Comparison of ENCODE assay signal across 8 cellular contexts in the genomic region with DNA sequence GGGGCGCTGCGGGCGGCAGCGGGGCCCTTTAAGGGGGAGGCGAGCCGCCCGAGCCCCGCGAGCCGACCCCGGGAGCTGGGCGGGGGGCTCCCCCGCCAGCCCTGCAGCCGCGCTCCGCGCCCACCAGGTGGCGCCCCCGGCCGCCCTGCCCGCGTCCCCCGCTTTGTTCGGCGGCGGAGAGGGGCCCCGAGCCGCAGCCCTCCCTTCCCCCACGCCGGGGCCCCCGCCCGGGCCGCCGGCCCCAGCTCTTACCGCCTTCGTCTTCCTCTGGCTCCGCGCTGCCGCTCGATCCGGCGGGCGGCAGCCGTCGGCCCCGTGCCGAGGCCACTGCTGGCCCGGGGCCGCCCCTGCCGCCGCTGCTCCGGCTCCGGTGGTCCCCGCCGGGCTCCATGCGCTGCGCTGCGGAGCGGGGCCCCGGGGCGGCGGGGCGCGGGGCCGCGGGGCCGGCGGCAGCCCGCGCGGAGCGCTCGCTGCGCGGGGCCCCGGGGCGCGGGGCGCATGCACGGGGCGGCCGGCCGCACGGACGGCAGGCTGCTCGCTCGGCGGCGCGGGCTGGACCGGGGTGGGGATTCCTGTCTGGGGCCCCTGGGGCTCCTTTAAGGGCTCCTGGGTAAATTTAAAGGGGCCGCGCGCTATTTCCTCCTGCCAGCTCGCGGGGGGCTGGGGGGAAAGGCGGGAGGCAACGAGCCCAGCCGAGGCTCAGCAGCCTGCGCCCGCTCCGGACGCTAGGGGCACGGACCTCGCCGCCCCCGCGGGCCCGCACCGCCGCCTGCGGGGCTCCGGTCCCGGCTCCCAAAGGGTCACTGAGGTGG. TPM values are rescaled to one million over a fixed set of nuclear protein-coding genes. Genes with fewer than 3 reads are reported as not detected.
DNase-seq lines count a peak whose midpoint lies in the region; ATAC-seq and TF ChIP-seq lines count a peak whose summit lies in the region.

A gene (minus strand): TSS at position 544 of the 812 bp plus-strand sequence. CDS start 153 bp downstream, at position 391.

- under 1% methylated on average over 114 of the region's 114 CpGs for WGBS in HUES64

- peak; percentile 58 for ATAC-seq in GM19328 (IDR thresholded peaks at IDR 0.05; ENCODE audit: unreplicated experiment)
- peak; percentile 57 for ATAC-seq in activated naive CD8-positive, alpha-beta T cell treated with anti-CD3 and anti-CD28 coated beads, Interleukin-2, amount 10 ng/mL, durations not matched to agents 7 days and 5 days (ENCODE audit: low read depth)
- ATAC-seq in Right ventricle myocardium superior (ENCODE audit: poor library complexity) = peak; percentile 50

- no peak for TF ChIP-seq CTCF in parathyroid adenoma (IDR thresholded peaks at IDR 0.05)
- TF ChIP-seq CTCF in uterus (IDR thresholded peaks at IDR 0.05) = peak; percentile 17 to 94 (median 91)

- H2AFZ ChIP-seq in parathyroid adenoma = peak within 1 kb of the TSS; percentile 85

- H3K79me2 ChIP-seq in parathyroid adenoma = no peaks in the 10 kb centered on the region

- H3K9me3 ChIP-seq in HUES64 (ENCODE audit: insufficient read depth, low read depth, low read length) = no peaks in the 10 kb centered on the region
- no peaks in the 10 kb centered on the region for H3K9me3 ChIP-seq in parathyroid adenoma (ENCODE audit: control insufficient read depth, low read length)
- no peaks in the 10 kb centered on the region for H3K9me3 ChIP-seq in uterus

- peak within 1 kb of the TSS; percentile 86 for H3K27ac ChIP-seq in HUES64 (ENCODE audit: low read depth, low read length)
- H3K27ac ChIP-seq in parathyroid adenoma = no peak within 1 kb of the TSS
- H3K27ac ChIP-seq in uterus = peak within 1 kb of the TSS; percentile 96

- H3K9ac ChIP-seq in HUES64 (ENCODE audit: low read depth, low read length) (peak within 1 kb of the TSS; percentile 91), parathyroid adenoma (no peak within 1 kb of the TSS)

- no peaks in the 10 kb centered on the region for H3K9me3 Mint-ChIP-seq in activated naive CD8-positive, alpha-beta T cell treated with anti-CD3 and anti-CD28 coated beads, Interleukin-2, amount 10 ng/mL, durations not matched to agents 7 days and 5 days

- H3K4me3 Mint-ChIP-seq in activated naive CD8-positive, alpha-beta T cell treated with anti-CD3 and anti-CD28 coated beads, Interleukin-2, amount 10 ng/mL, durations not matched to agents 7 days and 5 days = peak within 1 kb of the TSS; percentile 80

- H3K27ac Mint-ChIP-seq in activated naive CD8-positive, alpha-beta T cell treated with anti-CD3 and anti-CD28 coated beads, Interleukin-2, amount 10 ng/mL, durations not matched to agents 7 days and 5 days = peak within 1 kb of the TSS; percentile 87

- H3K27me3 ChIP-seq in HUES64 (ENCODE audit: insufficient read depth, low read length) (peaks cover 23% of the 10 kb centered on the region), parathyroid adenoma (ENCODE audit: control insufficient read depth, insufficient read depth, low read length) (no peaks in the 10 kb centered on the region), uterus (no peaks in the 10 kb centered on the region)

- H3K36me3 ChIP-seq in HUES64 (ENCODE audit: insufficient read depth, low read length) (peaks cover 4% of the 10 kb centered on the region; the same call in 1 of the 2 replicates), parathyroid adenoma (ENCODE audit: control insufficient read depth, insufficient read depth, low read length) (no peaks in the 10 kb centered on the region), uterus (no peaks in the 10 kb centered on the region)

- DNase-seq in Ammon's horn (ENCODE audit: low spot score) (peak; percentile 43), SK-N-DZ (ENCODE audit: low spot score) (peak; percentile 76), Right ventricle myocardium superior (peak; percentile 80), uterus (peak; percentile 72 to 75)
- peak; percentile 85 for DNase-seq in activated naive CD8-positive, alpha-beta T cell treated with anti-CD3 and anti-CD28 coated beads, Interleukin-2, amount 10 ng/mL, durations not matched to agents 7 days and 5 days

- no peaks in the 10 kb centered on the region for H3K36me3 Mint-ChIP-seq in activated naive CD8-positive, alpha-beta T cell treated with anti-CD3 and anti-CD28 coated beads, Interleukin-2, amount 10 ng/mL, durations not matched to agents 7 days and 5 days

- H3K4me1 Mint-ChIP-seq in activated naive CD8-positive, alpha-beta T cell treated with anti-CD3 and anti-CD28 coated beads, Interleukin-2, amount 10 ng/mL, durations not matched to agents 7 days and 5 days = peaks cover 5% of the 10 kb centered on the region

- H3K27me3 Mint-ChIP-seq in activated naive CD8-positive, alpha-beta T cell treated with anti-CD3 and anti-CD28 coated beads, Interleukin-2, amount 10 ng/mL, durations not matched to agents 7 days and 5 days = peaks cover 27% of the 10 kb centered on the region

- POLR2A ChIA-PET in activated naive CD8-positive, alpha-beta T cell treated with anti-CD3 and anti-CD28 coated beads, Interleukin-2, amount 10 ng/mL, durations not matched to agents 7 days and 5 days (lab: Charles Lee) = interaction anchor here (1.0 to 1.2 kb wide), 4 partner anchors 46 to 178 kb away, joined by 3 to 4 read pairs (median 4); a partner anchor contains a TSS

- H3K4me1 ChIP-seq in HUES64 (ENCODE audit: insufficient read depth, low read length) = peaks cover 39% of the 10 kb centered on the region
- H3K4me1 ChIP-seq in parathyroid adenoma = no peaks in the 10 kb centered on the region
- H3K4me1 ChIP-seq in uterus = peaks cover 0 to 11% of the 10 kb centered on the region in 2 donors

- TF ChIP-seq POLR2A in uterus (IDR thresholded peaks at IDR 0.05) = peak in 1 of 2 donors; percentile 5

- intact Hi-C loops in Right ventricle myocardium superior (cut with DNase I) (loop anchor here (2.0 kb wide), 1 partner anchor 44 kb away; a partner anchor contains a TSS), uterus (cut with DNase I; ENCODE audit: low total_unique reads) (loop anchor here (10.0 kb wide), 2 partner anchors 176 to 376 kb away; no protein-coding TSS in a partner anchor)

- peak within 1 kb of the TSS; percentile 78 for H3K4me2 ChIP-seq in parathyroid adenoma (ENCODE audit: low read length)

- H3K4me3 ChIP-seq in HUES64 (ENCODE audit: low read length) (peak within 1 kb of the TSS; percentile 97), parathyroid adenoma (ENCODE audit: low read depth, low read length) (peak within 1 kb of the TSS; percentile 66), uterus (peak within 1 kb of the TSS; percentile 80 to 97)

RNA-seq across cellular contexts. Expression of the gene that starts here (rescaled TPM):
- 13.8 TPM for polyA plus RNA-seq in HUES64 (2013, experiment 1 of 2)
- polyA plus RNA-seq in HUES64 (2013, experiment 2 of 2) = 19.4 TPM
- polyA plus RNA-seq in SK-N-DZ (2014; cell fraction: cytosol; rRNA removed) = 29.5 and 41.1 TPM in 2 replicates
- 43.1 and 44.1 TPM in 2 replicates for polyA plus RNA-seq in SK-N-DZ (2014; cell fraction: nucleus; rRNA removed)
- 1 to 10 TPM; 4.7 to 5.0 TPM for total RNA-seq in activated naive CD8-positive, alpha-beta T cell treated with anti-CD3 and anti-CD28 coated beads, Interleukin-2, amount 10 ng/mL, durations not matched to agents 7 days and 5 days
- total RNA-seq in Right ventricle myocardium superior (12.5 TPM), uterus (10 to 100 TPM; 19.7 to 61.5 (median 48.4) TPM)
